34 cellular contexts compared by ENCODE assay signal in genomic region chr12:114473717-114474116, GRCh38.
"Had no signal": no experiment of that assay in that cellular context is flagged by ENCODE, and none has a peak within 500 bp of the region (broad histone marks: within the 10 kb centered on the region; RNA-seq: fewer than 3 reads in every experiment).

No MANE protein-coding gene starts in this region.

- H3K4me3 ChIP-seq: MG63 had no signal

- H3K36me3 ChIP-seq: MG63 had no signal

- DNase-seq: Karpas-422, Kasumi-1, MG63, MM.1S, MV-4-11, NCI-H1048, NCI-H1092, NCI-H1092 treated with DMSO at 0.1 percent for 48 hours, NCI-H1105, NCI-H1105 treated with DMSO at 0.1 percent for 48 hours, NCI-H1417, NCI-H1417 treated with DMSO at 0.1 percent for 48 hours, NCI-H1436, NCI-H1436 treated with DMSO at 0.1 percent for 48 hours, NCI-H146, NCI-H1694, NCI-H1694 treated with DMSO at 0.1 percent for 48 hours, NCI-H187, NCI-H187 treated with DMSO at 0.1 percent for 48 hours, NCI-H1930, NCI-H2029, NCI-H2029 treated with DMSO at 0.1 percent for 48 hours, NCI-H2081, NCI-H2081 treated with DMSO at 0.1 percent for 48 hours, NCI-H2107, NCI-H2171, NCI-H2171 treated with DMSO at 0.1 percent for 48 hours, NCI-H2227 treated with DMSO at 0.1 percent for 48 hours, NCI-H226, NCI-H345, NCI-H446, NCI-H446 treated with DMSO at 0.1 percent for 48 hours, NCI-H510A, NCI-H510A treated with DMSO at 0.1 percent for 48 hours had no signal

- H3K9me3 ChIP-seq: MG63 had no signal
